8 cellular contexts compared by ENCODE assay signal in genomic region chr18:3411854-3412268, GRCh38. TPM values are rescaled to one million over a fixed set of nuclear protein-coding genes. Genes with fewer than 3 reads are reported as not detected.
DNase-seq lines count a peak whose midpoint lies in the region; ATAC-seq and TF ChIP-seq lines count a peak whose summit lies in the region.

No MANE protein-coding gene starts in this region.

- CTCF ChIA-PET in AG04450 (lab: Charles Lee) (interaction anchor here (0.6 kb wide), 2 partner anchors 23 to 26 kb away, joined by 3 to 4 read pairs; no protein-coding TSS in a partner anchor), WTC11 (lab: Charles Lee) (interaction anchor here (1.2 kb wide), 1 partner anchor 115 kb away, joined by 3 read pairs; no protein-coding TSS in a partner anchor)

- H3K27ac ChIP-seq in AG04450 (ENCODE audit: low read depth, low read length) (no peak overlapping the region), colonic mucosa (no peak overlapping the region), muscle layer of duodenum (ENCODE audit: low read length) (no peak overlapping the region), aorta (ENCODE audit: low read depth in 1 of 2, low read length in 2 of 2) (no peak overlapping the region)

- POLR2A ChIA-PET in AG04450 (lab: Yijun Ruan, JAX) (no interaction called here), WTC11 (lab: Charles Lee) (no interaction called here)

- H3K4me1 ChIP-seq in colonic mucosa (no peaks in the 10 kb centered on the region), muscle layer of duodenum (ENCODE audit: control insufficient read depth in 1 of 2, insufficient read depth in 2 of 2, low read length in 2 of 2) (no peaks in the 10 kb centered on the region), aorta (ENCODE audit: control insufficient read depth in 1 of 2, insufficient read depth in 2 of 2, low read length in 2 of 2) (no peaks in the 10 kb centered on the region)

- H3K4me3 ChIP-seq in AG04450 (ENCODE audit: low read depth, low read length) (peak overlapping the region; percentile 37), colonic mucosa (peak overlapping the region; percentile 26), muscle layer of duodenum (ENCODE audit: low read depth in 1 of 2, low read length in 2 of 2) (peak overlapping the region; percentile 48 to 58), lower leg skin (ENCODE audit: low read depth, poor library complexity, severe bottlenecking) (no peak overlapping the region), aorta (ENCODE audit: low read length in 2 of 2) (peak overlapping the region in 1 of 2 donors; percentile 41)

- peaks cover 13% of the 10 kb centered on the region for H3K4me1 Mint-ChIP-seq in WTC11

- no peak for TF ChIP-seq POLR2A in lower leg skin (IDR thresholded peaks at IDR 0.05)

- WGBS in lower leg skin, 2 donors, result 28 to 32% methylated on average over 28 of the region's 28 CpGs
- 14 to 25% methylated on average over 25 to 28 of the region's 28 CpGs for WGBS in aorta, 2 donors

- H3K9me3 ChIP-seq in AG04450 (ENCODE audit: control insufficient read depth, insufficient read depth, low read length) (no peaks in the 10 kb centered on the region), colonic mucosa (no peaks in the 10 kb centered on the region), muscle layer of duodenum (ENCODE audit: control insufficient read depth in 1 of 2, low read length in 2 of 2) (no peaks in the 10 kb centered on the region), aorta (ENCODE audit: control insufficient read depth, low read length) (no peaks in the 10 kb centered on the region)

- peak; percentile 78 for ATAC-seq in WTC11
- ATAC-seq in HG03095 (IDR thresholded peaks at IDR 0.05; ENCODE audit: unreplicated experiment), result no peak
- no peak for ATAC-seq in aorta (ENCODE audit: low FRiP score)

- DNase-seq in AG04450 (ENCODE audit: low read depth, low spot score) (no peak), WTC11 (ENCODE audit: low spot score) (peak; percentile 38), colonic mucosa (peak; percentile 67), lower leg skin (ENCODE audit: low spot score in 2 of 2) (no peak), aorta (no peak)
- DNase-seq in effector CD4-positive, alpha-beta T cell, result no peak

- H3K36me3 Mint-ChIP-seq in WTC11, result no peaks in the 10 kb centered on the region

- H3K27me3 ChIP-seq in AG04450 (ENCODE audit: control insufficient read depth, insufficient read depth, low read length), result peaks cover 2% of the 10 kb centered on the region
- H3K27me3 ChIP-seq in colonic mucosa, result no peaks in the 10 kb centered on the region
- no peaks in the 10 kb centered on the region for H3K27me3 ChIP-seq in muscle layer of duodenum (ENCODE audit: low read depth, low read length)
- no peaks in the 10 kb centered on the region for H3K27me3 ChIP-seq in aorta (ENCODE audit: control insufficient read depth in 1 of 2, insufficient read depth in 2 of 2, low read length in 1 of 2)

- H3K27ac Mint-ChIP-seq in WTC11, result no peak overlapping the region

- TF ChIP-seq CTCF in AG04450 (IDR thresholded peaks at IDR 0.05; ENCODE audit: low read depth, low read length), result no peak
- TF ChIP-seq CTCF in WTC11 (IDR thresholded peaks at IDR 0.05), result no peak
- no peak for TF ChIP-seq CTCF in colonic mucosa (IDR thresholded peaks at IDR 0.05)
- TF ChIP-seq CTCF in lower leg skin (IDR thresholded peaks at IDR 0.05), result no peak

- peaks cover 4% of the 10 kb centered on the region; the same call in 1 of the 2 replicates for H3K9me3 Mint-ChIP-seq in WTC11

- H3K4me3 Mint-ChIP-seq in WTC11, result peak overlapping the region; percentile 10; the same call in 1 of the 2 replicates

- H3K36me3 ChIP-seq in colonic mucosa, result no peaks in the 10 kb centered on the region
- no peaks in the 10 kb centered on the region for H3K36me3 ChIP-seq in muscle layer of duodenum (ENCODE audit: control insufficient read depth in 1 of 2, insufficient read depth in 2 of 2, low read length in 2 of 2)
- H3K36me3 ChIP-seq in aorta (ENCODE audit: control insufficient read depth in 1 of 2, insufficient read depth in 2 of 2, low read length in 1 of 2), result no peaks in the 10 kb centered on the region

- no peak overlapping the region for H3K9ac ChIP-seq in colonic mucosa (ENCODE audit: low read depth in 2 of 2, low read length in 2 of 2)

- H3K27me3 Mint-ChIP-seq in WTC11 (ENCODE audit: low read depth), result no peaks in the 10 kb centered on the region; the same call in 1 of the 2 replicates

- intact Hi-C loops in colonic mucosa (cut with DNase I), result no loop called here
- intact Hi-C loops in lower leg skin (cut with DNase I; ENCODE audit: low total_unique reads), result no loop called here
- intact Hi-C loops in aorta (cut with DNase I), result no loop called here

TF ChIP-seq in WTC11, 78 proteins besides CTCF, POLR2A, EP300 and RAD21:
- TF ChIP-seq TP53 (CRISPR knock-in tag; IDR thresholded peaks at IDR 0.05) (no peak), ZNF219 (CRISPR knock-in tag; IDR thresholded peaks at IDR 0.05; ENCODE audit: borderline replicate concordance) (no peak), ZNF396 (CRISPR knock-in tag; IDR thresholded peaks at IDR 0.05; ENCODE audit: borderline replicate concordance) (no peak), ATF2 (CRISPR knock-in tag; IDR thresholded peaks at IDR 0.05; ENCODE audit: borderline replicate concordance, low read depth) (no peak), ZNF416 (CRISPR knock-in tag; IDR thresholded peaks at IDR 0.05) (no peak), RORB (CRISPR knock-in tag; IDR thresholded peaks at IDR 0.05) (no peak), OVOL2 (CRISPR knock-in tag; IDR thresholded peaks at IDR 0.05; ENCODE audit: borderline replicate concordance) (no peak), IRF1 (CRISPR knock-in tag; IDR thresholded peaks at IDR 0.05) (no peak), NFE2L1 (CRISPR knock-in tag; IDR thresholded peaks at IDR 0.05) (no peak), TCF7 (CRISPR knock-in tag; IDR thresholded peaks at IDR 0.05; ENCODE audit: low read depth) (no peak), ZNF317 (CRISPR knock-in tag; IDR thresholded peaks at IDR 0.05; ENCODE audit: borderline replicate concordance, low read depth) (no peak), MAX (CRISPR knock-in tag; IDR thresholded peaks at IDR 0.05) (no peak), TEAD4 (CRISPR knock-in tag; IDR thresholded peaks at IDR 0.05) (no peak), ELF4 (CRISPR knock-in tag; IDR thresholded peaks at IDR 0.05; ENCODE audit: low read depth) (no peak), ZNF425 (CRISPR knock-in tag; conservative IDR thresholded peaks at IDR 0.05) (no peak), E2F1 (CRISPR knock-in tag; IDR thresholded peaks at IDR 0.05) (no peak), ESRRA (CRISPR knock-in tag; IDR thresholded peaks at IDR 0.05; ENCODE audit: borderline replicate concordance) (no peak)

RNA-seq across cellular contexts. Expression of gene TGIF1, which starts 38.1 kb away (rescaled TPM):
- polyA plus RNA-seq in AG04450 (2011; rRNA removed) (60.6 and 61.1 TPM in 2 replicates), aorta (10 to 100 TPM; 34.7 to 35.1 TPM)
- 72.3 and 110 TPM in 2 replicates for polyA minus RNA-seq in AG04450 (2011; rRNA and poly(A)+ RNA removed)
- total RNA-seq in WTC11 (2021) (201 to 210 TPM (median 206 TPM) in 3 replicates), colonic mucosa (10 to 100 TPM; 68.0 to 80.6 TPM), lower leg skin (100 to 1,000 TPM in 2 of 4 donors, 10 to 100 TPM in 2; 87.5 to 114 (median 106) TPM), aorta (10 to 100 TPM; 48.0 to 48.2 TPM)

Comparison
In these comparisons a context has a peak if more than half of its experiments do, and no peak if none do; other contexts are left out.
1. DNase-seq: peak in WTC11 (single experiment) and colonic mucosa (single experiment); none in AG04450 (single experiment), effector CD4-positive, alpha-beta T cell (single experiment), lower leg skin (0 of 2) and aorta (0 of 2).